In the genomic region with DNA sequence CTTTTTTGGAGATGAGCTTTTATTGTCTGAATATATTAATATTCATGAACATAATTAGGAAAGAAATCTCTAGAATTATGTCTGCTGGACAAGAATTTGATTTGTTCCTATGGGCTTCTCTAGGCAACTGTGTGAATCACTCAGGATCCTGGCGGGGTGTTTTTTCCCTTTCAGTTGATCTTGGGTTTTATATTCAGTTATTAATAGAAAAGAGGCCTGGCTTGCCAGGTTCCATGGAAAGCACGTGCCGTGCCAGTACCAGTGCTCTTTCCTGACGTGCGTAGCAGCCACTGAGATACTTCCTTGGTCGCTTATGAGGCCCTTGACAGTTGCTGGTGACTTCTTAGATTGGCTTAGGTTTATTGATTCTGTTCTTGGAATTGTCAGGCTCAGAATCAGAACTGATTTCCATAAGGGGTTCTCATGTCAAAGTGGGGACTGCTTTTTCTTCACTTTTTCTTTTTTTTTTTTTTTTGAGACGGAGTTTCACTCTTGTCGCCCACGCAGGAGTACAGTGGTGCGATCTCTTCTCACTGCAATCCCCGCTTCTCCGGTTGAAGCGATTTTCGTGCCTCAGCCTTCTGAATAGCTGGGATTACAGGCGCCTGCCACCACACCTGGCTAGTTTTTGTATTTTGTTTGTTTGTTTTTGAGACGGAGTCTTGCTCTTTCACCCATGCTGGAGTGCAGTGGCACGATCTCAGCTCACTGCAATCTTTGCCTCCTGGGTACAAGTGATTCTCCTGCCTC, we compare ENCODE assay signal across 15 cellular contexts. TPM values are rescaled to one million over a fixed set of nuclear protein-coding genes. Genes with fewer than 3 reads are reported as not detected.
A peak's percentile ranks its signal among the peaks of the same experiment; 100 is the strongest.
DNase-seq lines count a peak whose midpoint lies in the region; ATAC-seq and TF ChIP-seq lines count a peak whose summit lies in the region.
"Had no signal": no experiment of that assay in that cellular context is flagged by ENCODE, and none has a peak within 500 bp of the region (broad histone marks: within the 10 kb centered on the region; RNA-seq: fewer than 3 reads in every experiment).

No MANE protein-coding gene starts in this region.

- intact Hi-C loops in thyroid gland (cut with DNase I): loop anchor here (10.0 kb wide), 1 partner anchor 207 kb away; no protein-coding TSS in a partner anchor

- no peak for DNase-seq in glutamatergic neuron
- no peak for DNase-seq in thyroid gland
- DNase-seq in HEK293T (ENCODE audit: extremely low spot score): no peak
- DNase-seq in stimulated activated naive CD4-positive, alpha-beta T cell treated with Interleukin-2 at 50 U/mL for 16 hours (lab: John Stamatoyannopoulos, UW): no peak
- DNase-seq: activated CD4-positive, alpha-beta T cell treated with anti-CD3 and anti-CD28 coated beads for 4 hours; NCI-H1105 treated with DMSO at 0.1 percent for 48 hours; T-helper 17 cell had no signal

- peak overlapping the region; percentile 90 to 94 (median 94) for H3K27ac Mint-ChIP-seq in brain
- H3K27ac Mint-ChIP-seq in glutamatergic neuron (ENCODE audit: unreplicated experiment): peak overlapping the region; percentile 95
- peak overlapping the region in 2 of 3 experiments; percentile 29 to 58 for H3K27ac Mint-ChIP-seq in nephron

- H3K4me1 Mint-ChIP-seq in brain: peaks cover 15% of the 10 kb centered on the region
- H3K4me1 Mint-ChIP-seq in glutamatergic neuron (ENCODE audit: low read depth, unreplicated experiment): peaks cover 16% of the 10 kb centered on the region
- peaks cover 14% of the 10 kb centered on the region for H3K4me1 Mint-ChIP-seq in nephron
- H3K4me1 Mint-ChIP-seq: activated naive CD4-positive, alpha-beta T cell treated with anti-CD3 and anti-CD28 coated beads, Interleukin-2, amount 50 U/mL, for 24 hours; CD14-positive monocyte; mesothelial cell of epicardium; T-helper 17 cell had no signal

- peaks cover 49% of the 10 kb centered on the region for H3K36me3 Mint-ChIP-seq in brain
- no peaks in the 10 kb centered on the region for H3K36me3 Mint-ChIP-seq in glutamatergic neuron (ENCODE audit: unreplicated experiment)
- H3K36me3 Mint-ChIP-seq in nephron (ENCODE audit: low read depth): peaks cover 53% of the 10 kb centered on the region

- TF ChIP-seq POLR2A in thyroid gland (IDR thresholded peaks at IDR 0.05): no peak

- H3K4me3 ChIP-seq in thyroid gland (replicated peaks in 1 of 3): no peak overlapping the region
- H3K4me3 ChIP-seq: K562 had no signal

- H3K9me3 Mint-ChIP-seq in brain (no peaks in the 10 kb centered on the region), glutamatergic neuron (ENCODE audit: unreplicated experiment) (peaks cover 7% of the 10 kb centered on the region), nephron (no peaks in the 10 kb centered on the region)
- H3K9me3 Mint-ChIP-seq: activated naive CD4-positive, alpha-beta T cell treated with anti-CD3 and anti-CD28 coated beads, Interleukin-2, amount 50 U/mL, for 24 hours; CD14-positive monocyte; mesothelial cell of epicardium had no signal

- peak overlapping the region in 2 of 3 donors; percentile 19 to 36 for H3K27ac ChIP-seq in thyroid gland

- CTCF ChIA-PET in HEK293T (lab: Yijun Ruan, JAX): interaction anchor here (0.6 kb wide), 1 partner anchor 16 kb away, joined by 3 read pairs; no protein-coding TSS in a partner anchor

- H3K27me3 ChIP-seq in thyroid gland: no peaks in the 10 kb centered on the region

- H3K4me3 Mint-ChIP-seq in brain (no peak overlapping the region), glutamatergic neuron (ENCODE audit: unreplicated experiment) (no peak overlapping the region), nephron (no peak overlapping the region)
- H3K4me3 Mint-ChIP-seq: activated naive CD4-positive, alpha-beta T cell treated with anti-CD3 and anti-CD28 coated beads, Interleukin-2, amount 50 U/mL, for 24 hours; CD14-positive monocyte; mesothelial cell of epicardium; T-helper 17 cell had no signal

- TF ChIP-seq CTCF in brain (conservative IDR thresholded peaks at IDR 0.05) (no peak), glutamatergic neuron (IDR thresholded peaks at IDR 0.05; ENCODE audit: partially characterized antibody, unreplicated experiment) (no peak), nephron (IDR thresholded peaks at IDR 0.05; ENCODE audit: unreplicated experiment in 3 of 3) (no peak), thyroid gland (IDR thresholded peaks at IDR 0.05) (no peak)

- WGBS in thyroid gland, 2 donors: 77 to 87% methylated on average over 17 of the region's 17 CpGs

- POLR2A ChIA-PET in HEK293T (lab: Yijun Ruan, JAX): interaction anchor here (1.6 kb wide), 1 partner anchor 219 kb away, joined by 6 read pairs; the partner anchor contains the start of genes LZIC and NMNAT1

- no peaks in the 10 kb centered on the region for H3K9me3 ChIP-seq in thyroid gland

- ATAC-seq in GM18858 (IDR thresholded peaks at IDR 0.05; ENCODE audit: unreplicated experiment) (no peak), SK-N-SH treated with all-trans-retinoic acid at 6 μM for 48 hours (no peak)
- ATAC-seq: K562, T-helper 17 cell had no signal

- H3K36me3 ChIP-seq in thyroid gland: peaks cover 18 to 19% of the 10 kb centered on the region in 2 donors

- H3K27me3 Mint-ChIP-seq in brain: no peaks in the 10 kb centered on the region
- peaks cover 6% of the 10 kb centered on the region for H3K27me3 Mint-ChIP-seq in glutamatergic neuron (ENCODE audit: unreplicated experiment)
- H3K27me3 Mint-ChIP-seq in nephron (ENCODE audit: low read depth): no peaks in the 10 kb centered on the region
- H3K27me3 Mint-ChIP-seq: activated naive CD4-positive, alpha-beta T cell treated with anti-CD3 and anti-CD28 coated beads, Interleukin-2, amount 50 U/mL, for 24 hours; T-helper 17 cell had no signal

- H3K4me1 ChIP-seq in thyroid gland: peaks cover 9 to 12% of the 10 kb centered on the region in 2 donors

TF ChIP-seq in HEK293T, 16 proteins besides CTCF, POLR2A, EP300 and RAD21:
- TF ChIP-seq NFRKB (IDR thresholded peaks at IDR 0.05) (no peak), HDGF (IDR thresholded peaks at IDR 0.05; ENCODE audit: borderline replicate concordance) (no peak), ZNF384 (IDR thresholded peaks at IDR 0.05) (no peak), FOXM1 (IDR thresholded peaks at IDR 0.05; ENCODE audit: borderline replicate concordance) (no peak), ARNT (IDR thresholded peaks at IDR 0.05) (no peak), ELF4 (IDR thresholded peaks at IDR 0.05) (no peak), TARDBP (IDR thresholded peaks at IDR 0.05) (no peak), BHLHE40 (IDR thresholded peaks at IDR 0.05; ENCODE audit: borderline replicate concordance) (no peak), FOXA1 (IDR thresholded peaks at IDR 0.05) (no peak), FOXK2 (IDR thresholded peaks at IDR 0.05) (no peak)

TF ChIP-seq in SK-N-SH treated with all-trans-retinoic acid at 6 μM for 48 hours, 23 proteins besides CTCF, POLR2A, EP300 and RAD21:
- no peak for TF ChIP-seq TCF4 (CRISPR knock-in tag; IDR thresholded peaks at IDR 0.05; ENCODE audit: borderline replicate concordance)
- TF ChIP-seq, protein P1, sequence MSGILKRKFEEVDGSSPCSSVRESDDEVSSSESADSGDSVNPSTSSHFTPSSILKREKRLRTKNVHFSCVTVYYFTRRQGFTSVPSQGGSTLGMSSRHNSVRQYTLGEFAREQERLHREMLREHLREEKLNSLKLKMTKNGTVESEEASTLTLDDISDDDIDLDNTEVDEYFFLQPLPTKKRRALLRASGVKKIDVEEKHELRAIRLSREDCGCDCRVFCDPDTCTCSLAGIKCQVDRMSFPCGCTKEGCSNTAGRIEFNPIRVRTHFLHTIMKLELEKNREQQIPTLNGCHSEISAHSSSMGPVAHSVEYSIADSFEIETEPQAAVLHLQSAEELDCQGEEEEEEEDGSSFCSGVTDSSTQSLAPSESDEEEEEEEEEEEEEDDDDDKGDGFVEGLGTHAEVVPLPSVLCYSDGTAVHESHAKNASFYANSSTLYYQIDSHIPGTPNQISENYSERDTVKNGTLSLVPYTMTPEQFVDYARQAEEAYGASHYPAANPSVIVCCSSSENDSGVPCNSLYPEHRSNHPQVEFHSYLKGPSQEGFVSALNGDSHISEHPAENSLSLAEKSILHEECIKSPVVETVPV (CRISPR knock-in tag; IDR thresholded peaks at IDR 0.05): no peak
- TF ChIP-seq, protein P2, sequence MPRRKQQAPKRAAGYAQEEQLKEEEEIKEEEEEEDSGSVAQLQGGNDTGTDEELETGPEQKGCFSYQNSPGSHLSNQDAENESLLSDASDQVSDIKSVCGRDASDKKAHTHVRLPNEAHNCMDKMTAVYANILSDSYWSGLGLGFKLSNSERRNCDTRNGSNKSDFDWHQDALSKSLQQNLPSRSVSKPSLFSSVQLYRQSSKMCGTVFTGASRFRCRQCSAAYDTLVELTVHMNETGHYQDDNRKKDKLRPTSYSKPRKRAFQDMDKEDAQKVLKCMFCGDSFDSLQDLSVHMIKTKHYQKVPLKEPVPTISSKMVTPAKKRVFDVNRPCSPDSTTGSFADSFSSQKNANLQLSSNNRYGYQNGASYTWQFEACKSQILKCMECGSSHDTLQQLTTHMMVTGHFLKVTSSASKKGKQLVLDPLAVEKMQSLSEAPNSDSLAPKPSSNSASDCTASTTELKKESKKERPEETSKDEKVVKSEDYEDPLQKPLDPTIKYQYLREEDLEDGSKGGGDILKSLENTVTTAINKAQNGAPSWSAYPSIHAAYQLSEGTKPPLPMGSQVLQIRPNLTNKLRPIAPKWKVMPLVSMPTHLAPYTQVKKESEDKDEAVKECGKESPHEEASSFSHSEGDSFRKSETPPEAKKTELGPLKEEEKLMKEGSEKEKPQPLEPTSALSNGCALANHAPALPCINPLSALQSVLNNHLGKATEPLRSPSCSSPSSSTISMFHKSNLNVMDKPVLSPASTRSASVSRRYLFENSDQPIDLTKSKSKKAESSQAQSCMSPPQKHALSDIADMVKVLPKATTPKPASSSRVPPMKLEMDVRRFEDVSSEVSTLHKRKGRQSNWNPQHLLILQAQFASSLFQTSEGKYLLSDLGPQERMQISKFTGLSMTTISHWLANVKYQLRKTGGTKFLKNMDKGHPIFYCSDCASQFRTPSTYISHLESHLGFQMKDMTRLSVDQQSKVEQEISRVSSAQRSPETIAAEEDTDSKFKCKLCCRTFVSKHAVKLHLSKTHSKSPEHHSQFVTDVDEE (CRISPR knock-in tag; IDR thresholded peaks at IDR 0.05): no peak
- TF ChIP-seq ARNTL (CRISPR knock-in tag; IDR thresholded peaks at IDR 0.05; ENCODE audit: borderline replicate concordance, low read depth): no peak

RNA-seq across cellular contexts. Expression of gene KIF1B, which starts 48.7 kb away (rescaled TPM):
- 87.7 TPM for polyA plus RNA-seq in brain (ENCODE audit: insufficient read depth, low read depth, low replicate concordance)
- total RNA-seq in glutamatergic neuron (ENCODE audit: unreplicated experiment): 261 TPM
- total RNA-seq in thyroid gland: 10 to 100 TPM; 51.7 to 70.5 (median 53.5) TPM

Comparison
In these comparisons a context has a peak if more than half of its experiments do, and no peak if none do; other contexts are left out.
1. H3K27ac Mint-ChIP-seq: peak in every context shown above with its lines; median percentile 95 in glutamatergic neuron; 94 in brain; 44 in nephron.